Comparison of ENCODE assay signal across 10 cellular contexts in the genomic region with DNA sequence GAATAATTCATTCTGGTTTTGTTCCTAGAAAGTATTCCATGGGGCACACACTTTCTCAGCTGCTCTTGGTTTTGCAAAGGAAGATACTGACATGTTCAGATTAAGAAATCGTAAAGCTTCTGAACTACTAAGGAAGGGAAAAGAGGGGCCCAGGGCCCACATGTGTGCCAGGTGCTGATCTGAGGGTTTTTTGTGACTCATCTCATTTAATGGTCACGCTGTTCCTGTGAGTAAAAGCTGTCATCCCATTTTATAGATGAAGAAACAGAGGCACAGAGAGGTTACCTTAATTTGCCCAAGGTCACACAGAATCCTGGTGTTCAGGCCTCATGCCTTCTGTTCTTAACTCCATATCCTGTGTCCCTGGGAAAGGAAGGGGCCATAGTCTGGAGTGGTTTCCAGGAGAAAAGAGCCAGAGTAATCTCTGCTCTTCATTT.
DNase-seq lines count a peak whose midpoint lies in the region; ATAC-seq and TF ChIP-seq lines count a peak whose summit lies in the region.
"Had no signal": no experiment of that assay in that cellular context is flagged by ENCODE, and none has a peak within 500 bp of the region (broad histone marks: within the 10 kb centered on the region; RNA-seq: fewer than 3 reads in every experiment).

No MANE protein-coding gene starts in this region.

- intact Hi-C loops in MCF 10A (cut with micrococcal nuclease) (loop anchor here (10.0 kb wide), 1 partner anchor 375 kb away; a partner anchor contains a TSS), breast epithelium (cut with DNase I; ENCODE audit: low total_unique reads) (loop anchor here (5.0 kb wide), 1 partner anchor 718 kb away; no protein-coding TSS in a partner anchor)

- H3K4me2 ChIP-seq in fibroblast of lung (ENCODE audit: extremely low read depth, insufficient read depth, low read length), result no peak overlapping the region

- peaks cover 53% of the 10 kb centered on the region for H3K4me1 Mint-ChIP-seq in MCF 10A (ENCODE audit: insufficient read depth, unreplicated experiment)
- H3K4me1 Mint-ChIP-seq in stimulated activated naive B cell treated with anti-CD40 and anti-IgM and Interleukin-4, amounts not matched to agents 10 μg/mL and 1 μg/mL and 100 μg/mL, for 72 hours, result peaks cover 37 to 50% of the 10 kb centered on the region in 2 donors

- H3K9me3 ChIP-seq in breast epithelium (no peaks in the 10 kb centered on the region), fibroblast of lung (ENCODE audit: control insufficient read depth, insufficient read depth, low read depth, low read length) (no peaks in the 10 kb centered on the region)

- H3K27ac Mint-ChIP-seq in MCF 10A (ENCODE audit: low read depth, unreplicated experiment), result peak overlapping the region; percentile 95
- H3K27ac Mint-ChIP-seq in stimulated activated naive B cell treated with anti-CD40 and anti-IgM and Interleukin-4, amounts not matched to agents 10 μg/mL and 1 μg/mL and 100 μg/mL, for 72 hours, result peak overlapping the region; percentile 9

- H4K20me1 ChIP-seq in fibroblast of lung (ENCODE audit: control insufficient read depth, extremely low read depth, insufficient read depth, low read length), result no peaks in the 10 kb centered on the region

- no peak for TF ChIP-seq CTCF in MCF 10A (IDR thresholded peaks at IDR 0.05; ENCODE audit: unreplicated experiment)
- TF ChIP-seq CTCF in breast epithelium (IDR thresholded peaks at IDR 0.05), result no peak
- TF ChIP-seq CTCF in fibroblast of lung (conservative IDR thresholded peaks at IDR 0.05 in 1 of 2, IDR thresholded peaks at IDR 0.05 in 1 of 2; ENCODE audit: low read depth in 1 of 2, low read length in 2 of 2), result no peak

- CTCF ChIA-PET in MCF 10A (lab: Yijun Ruan, JAX), result interaction anchor here (0.6 to 1.0 kb wide), 2 partner anchors 228 to 372 kb away, joined by 3 to 5 read pairs; no protein-coding TSS in a partner anchor

- ATAC-seq in stimulated activated naive B cell treated with anti-CD40 and anti-IgM and Interleukin-4, amounts not matched to agents 10 μg/mL and 1 μg/mL and 100 μg/mL, for 72 hours (replicated peaks), result peak; percentile 33 to 51
- ATAC-seq in HG02870 (IDR thresholded peaks at IDR 0.05; ENCODE audit: unreplicated experiment) (no peak), HG03045 (IDR thresholded peaks at IDR 0.05; ENCODE audit: unreplicated experiment) (no peak)

- H3K27me3 Mint-ChIP-seq in MCF 10A (ENCODE audit: insufficient read depth, unreplicated experiment), result no peaks in the 10 kb centered on the region
- H3K27me3 Mint-ChIP-seq in stimulated activated naive B cell treated with anti-CD40 and anti-IgM and Interleukin-4, amounts not matched to agents 10 μg/mL and 1 μg/mL and 100 μg/mL, for 72 hours, result no peaks in the 10 kb centered on the region

- H3K4me1 ChIP-seq in breast epithelium (peaks cover 0 to 10% of the 10 kb centered on the region in 2 donors), fibroblast of lung (ENCODE audit: control insufficient read depth, extremely low read depth, insufficient read depth, low read length) (no peaks in the 10 kb centered on the region)

- no peak overlapping the region for H3K9ac ChIP-seq in fibroblast of lung (ENCODE audit: insufficient read depth, low read length)

- H3K4me3 Mint-ChIP-seq in MCF 10A (ENCODE audit: unreplicated experiment), result peak overlapping the region; percentile 54
- no peak overlapping the region for H3K4me3 Mint-ChIP-seq in stimulated activated naive B cell treated with anti-CD40 and anti-IgM and Interleukin-4, amounts not matched to agents 10 μg/mL and 1 μg/mL and 100 μg/mL, for 72 hours

- TF ChIP-seq POLR2A in breast epithelium (IDR thresholded peaks at IDR 0.05), result no peak

- TSS peak; percentile 97 for BruUV-seq in MCF 10A (replicated peaks; lab: Mats Ljungman, UMichigan)

- H3K27me3 ChIP-seq in breast epithelium (no peaks in the 10 kb centered on the region), fibroblast of lung (ENCODE audit: control insufficient read depth, insufficient read depth, low read length) (no peaks in the 10 kb centered on the region)

- H3K27ac ChIP-seq in breast epithelium (peak overlapping the region in 1 of 2 donors; percentile 10), fibroblast of lung (ENCODE audit: insufficient read depth, low read length) (no peak overlapping the region)
- H3K27ac ChIP-seq: HL-60 had no signal

- H3K4me3 ChIP-seq in breast epithelium (no peak overlapping the region), fibroblast of lung (replicated peaks in 1 of 4; ENCODE audit: control extremely low read depth in 1 of 4, insufficient read depth in 1 of 4, low read depth in 3 of 4, low read length in 4 of 4) (no peak overlapping the region)

- no peaks in the 10 kb centered on the region for H3K36me3 ChIP-seq in breast epithelium
- H3K36me3 ChIP-seq in fibroblast of lung (ENCODE audit: control insufficient read depth, insufficient read depth, low read length), result no peaks in the 10 kb centered on the region

- POLR2A ChIA-PET in MCF 10A (lab: Yijun Ruan, JAX), result interaction anchor here (0.5 to 2.7 kb wide), 11 partner anchors 9 to 303 kb away, joined by 3 to 13 read pairs (median 4); no protein-coding TSS in a partner anchor

- DNase-seq in MCF 10A (ENCODE audit: unreplicated experiment) (peak; percentile 49), breast epithelium (ENCODE audit: low spot score in 2 of 2) (no peak), NCI-H69 (lab: John Stamatoyannopoulos, UW) (peak; percentile 61), fibroblast of lung (ENCODE audit: low read depth in 2 of 2) (peak; percentile 28 to 31)
- no peak for DNase-seq in stimulated activated naive B cell treated with anti-CD40 and anti-IgM and Interleukin-4, amounts not matched to agents 10 μg/mL and 1 μg/mL and 100 μg/mL, for 72 hours
- DNase-seq in stimulated activated naive CD4-positive, alpha-beta T cell (lab: John Stamatoyannopoulos, UW), result no peak
- DNase-seq: activated CD8-positive, alpha-beta memory T cell treated with anti-CD3 and anti-CD28 coated beads, Interleukin-2, amount 50 U/mL, for 48 hours had no signal

- H3K36me3 Mint-ChIP-seq in MCF 10A (ENCODE audit: insufficient read depth, unreplicated experiment), result peaks cover 7% of the 10 kb centered on the region
- H3K36me3 Mint-ChIP-seq in stimulated activated naive B cell treated with anti-CD40 and anti-IgM and Interleukin-4, amounts not matched to agents 10 μg/mL and 1 μg/mL and 100 μg/mL, for 72 hours, result peaks cover 11 to 21% of the 10 kb centered on the region in 2 donors

- no peaks in the 10 kb centered on the region for H3K79me2 ChIP-seq in fibroblast of lung (ENCODE audit: control insufficient read depth, insufficient read depth, low read length)

- no peaks in the 10 kb centered on the region for H3K9me3 Mint-ChIP-seq in MCF 10A (ENCODE audit: unreplicated experiment)
- H3K9me3 Mint-ChIP-seq in stimulated activated naive B cell treated with anti-CD40 and anti-IgM and Interleukin-4, amounts not matched to agents 10 μg/mL and 1 μg/mL and 100 μg/mL, for 72 hours, result no peaks in the 10 kb centered on the region

- no peak overlapping the region for H2AFZ ChIP-seq in fibroblast of lung (ENCODE audit: low read length)

Comparison
In these comparisons a context has a peak if more than half of its experiments do, and no peak if none do; other contexts are left out.
1. DNase-seq: peak in MCF 10A (single experiment), NCI-H69 (single experiment) and fibroblast of lung (2 of 2); none in breast epithelium (0 of 2), stimulated activated naive B cell treated with anti-CD40 and anti-IgM and Interleukin-4, amounts not matched to agents 10 μg/mL and 1 μg/mL and 100 μg/mL, for 72 hours (single experiment) and stimulated activated naive CD4-positive, alpha-beta T cell (0 of 6).
2. ATAC-seq: peak in stimulated activated naive B cell treated with anti-CD40 and anti-IgM and Interleukin-4, amounts not matched to agents 10 μg/mL and 1 μg/mL and 100 μg/mL, for 72 hours (2 of 2); none in HG02870 (single experiment) and HG03045 (single experiment).